Comparison of ENCODE assay signal across 9 cellular contexts in the genomic region with DNA sequence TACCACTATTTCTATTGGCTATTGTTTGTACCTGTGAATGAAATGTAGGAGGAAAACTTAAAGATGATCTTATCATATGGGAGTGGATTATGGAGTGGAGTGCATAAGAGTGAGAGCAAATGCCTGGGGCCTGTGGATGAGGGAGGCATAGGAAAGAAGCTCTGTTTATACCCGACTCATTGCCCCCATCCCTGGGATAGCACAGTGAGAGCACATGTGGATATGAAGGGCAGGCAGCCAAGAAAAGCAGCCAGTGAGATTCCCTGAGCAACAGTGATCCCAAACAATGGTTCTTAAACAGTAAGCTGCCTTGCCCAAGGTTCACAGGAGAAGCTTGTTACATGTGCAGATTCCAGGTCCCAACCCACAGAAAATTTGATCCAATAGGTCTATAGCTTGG. TPM values are rescaled to one million over a fixed set of nuclear protein-coding genes. Genes with fewer than 3 reads are reported as not detected.
"Had no signal": no experiment of that assay in that cellular context is flagged by ENCODE, and none has a peak within 500 bp of the region (broad histone marks: within the 10 kb centered on the region; RNA-seq: fewer than 3 reads in every experiment).

No MANE protein-coding gene starts in this region.

RNA-seq across cellular contexts. Expression of a gene that starts 2.3 kb away (rescaled TPM):
- total RNA-seq: activated naive CD8-positive, alpha-beta T cell treated with anti-CD3 and anti-CD28 coated beads for 36 hours; activated T-cell treated with anti-CD3 and anti-CD28 coated beads, Interleukin-2, amount 50 U/mL, for 72 hours; activated T-helper 2 cell treated with anti-CD3 and anti-CD28 coated beads, Interferon-gamma antibody, Interleukin-2, Interleukin-4, amounts not matched to agents 10 μg/mL and 5 μg/mL and 100 μg/mL, durations not matched to agents 14 hours and 24 hours and 36 hours; body of pancreas; cardiac septum; OCI-LY7; SK-MEL-5 had no signal
- polyA plus RNA-seq: adipose tissue had no signal

RNA-seq across cellular contexts. Expression of a gene that starts 57.3 kb away (rescaled TPM):
- total RNA-seq: activated CD8-positive, alpha-beta T cell treated with anti-CD3 and anti-CD28 coated beads for 36 hours; activated naive CD8-positive, alpha-beta T cell treated with anti-CD3 and anti-CD28 coated beads for 36 hours; activated T-helper 2 cell treated with anti-CD3 and anti-CD28 coated beads, Interferon-gamma antibody, Interleukin-2, Interleukin-4, amounts not matched to agents 10 μg/mL and 5 μg/mL and 100 μg/mL, durations not matched to agents 14 hours and 24 hours and 36 hours had no signal
